10 cellular contexts compared by ENCODE assay signal in genomic region chr10:15200626-15201025, GRCh38. TPM values are rescaled to one million over a fixed set of nuclear protein-coding genes. Genes with fewer than 3 reads are reported as not detected.
DNase-seq lines count a peak whose midpoint lies in the region; ATAC-seq and TF ChIP-seq lines count a peak whose summit lies in the region.
"Had no signal": no experiment of that assay in that cellular context is flagged by ENCODE, and none has a peak within 500 bp of the region (broad histone marks: within the 10 kb centered on the region; RNA-seq: fewer than 3 reads in every experiment).

No MANE protein-coding gene starts in this region.

- no peak for TF ChIP-seq CTCF in RWPE2 (IDR thresholded peaks at IDR 0.05; ENCODE audit: poor library complexity, severe bottlenecking)
- no peak for TF ChIP-seq CTCF in fibroblast of lung (conservative IDR thresholded peaks at IDR 0.05 in 1 of 2, IDR thresholded peaks at IDR 0.05 in 1 of 2; ENCODE audit: low read depth in 1 of 2, low read length in 2 of 2)
- TF ChIP-seq CTCF in osteoblast (IDR thresholded peaks at IDR 0.05; ENCODE audit: extremely low read depth, low read depth, low read length) = no peak
- no peak for TF ChIP-seq CTCF in stomach (IDR thresholded peaks at IDR 0.05)
- TF ChIP-seq CTCF in OCI-LY7 (conservative IDR thresholded peaks at IDR 0.05; ENCODE audit: low read length) = no peak

- no peaks in the 10 kb centered on the region for H3K79me2 ChIP-seq in fibroblast of lung (ENCODE audit: control insufficient read depth, insufficient read depth, low read length)
- no peaks in the 10 kb centered on the region for H3K79me2 ChIP-seq in osteoblast (ENCODE audit: insufficient read depth, low read length)
- no peaks in the 10 kb centered on the region for H3K79me2 ChIP-seq in OCI-LY7 (ENCODE audit: insufficient read depth, low read depth, low read length)

- WGBS in stomach, 5 donors = 38 to 57% (median 43%) methylated on average over 2 of the region's 2 CpGs

- H3K27me3 ChIP-seq in RWPE2 (ENCODE audit: insufficient read depth, poor library complexity, severe bottlenecking) (no peaks in the 10 kb centered on the region), fibroblast of lung (ENCODE audit: control insufficient read depth, insufficient read depth, low read length) (no peaks in the 10 kb centered on the region), osteoblast (ENCODE audit: insufficient read depth, low read length) (no peaks in the 10 kb centered on the region), stomach (no peaks in the 10 kb centered on the region)

- no peak overlapping the region for H3K9ac ChIP-seq in fibroblast of lung (ENCODE audit: insufficient read depth, low read length)

- DNase-seq in GM04504 (ENCODE audit: low read depth) = peak; percentile 55
- DNase-seq in RWPE2 (ENCODE audit: low spot score) = no peak
- peak; percentile 62 to 96 for DNase-seq in fibroblast of lung (ENCODE audit: low read depth in 2 of 2)
- peak; percentile 80 for DNase-seq in osteoblast (ENCODE audit: insufficient read length, low spot score, missing footprints)
- DNase-seq in pons (ENCODE audit: low spot score) = no peak
- no peak for DNase-seq in stomach
- no peak for DNase-seq in OCI-LY7 (ENCODE audit: low spot score)
- DNase-seq: SHP77 treated with DMSO at 0.1 percent for 48 hours had no signal

- H2AFZ ChIP-seq in fibroblast of lung (ENCODE audit: low read length) (no peak overlapping the region), osteoblast (ENCODE audit: low read length) (no peak overlapping the region), OCI-LY7 (ENCODE audit: low read length) (no peak overlapping the region)

- POLR2A ChIA-PET in OCI-LY7 (lab: Charles Lee) = no interaction called here

- CTCF ChIA-PET in OCI-LY7 (lab: Charles Lee; ENCODE audit: unreplicated experiment) = no interaction called here

- H3K4me1 ChIP-seq in RWPE2 (ENCODE audit: insufficient read depth, poor library complexity, severe bottlenecking) (peaks cover 34% of the 10 kb centered on the region), fibroblast of lung (ENCODE audit: control insufficient read depth, extremely low read depth, insufficient read depth, low read length) (peaks cover 30% of the 10 kb centered on the region), osteoblast (ENCODE audit: insufficient read depth, low read length) (peaks cover 66% of the 10 kb centered on the region), stomach (peaks cover 0 to 10% (median 0%) of the 10 kb centered on the region in 4 donors), OCI-LY7 (ENCODE audit: insufficient read depth, low read length, poor library complexity, severe bottlenecking) (no peaks in the 10 kb centered on the region)

- H4K20me1 ChIP-seq in fibroblast of lung (ENCODE audit: control insufficient read depth, extremely low read depth, insufficient read depth, low read length) (no peaks in the 10 kb centered on the region), osteoblast (ENCODE audit: insufficient read depth, low read length) (no peaks in the 10 kb centered on the region), OCI-LY7 (ENCODE audit: insufficient read depth, low read length) (no peaks in the 10 kb centered on the region)

- H3K9me2 ChIP-seq in OCI-LY7 (ENCODE audit: insufficient read depth, low read length) = no peaks in the 10 kb centered on the region

- ATAC-seq in RWPE2 (ENCODE audit: low read depth) = peak; percentile 90
- ATAC-seq in GM19328 (IDR thresholded peaks at IDR 0.05; ENCODE audit: unreplicated experiment) = no peak
- ATAC-seq: stimulated activated effector memory CD8-positive, alpha-beta T cell treated with anti-CD3 and anti-CD28 coated beads, Interleukin-12 subunit alpha, Interleukin-12 subunit beta, amount 100 ng/mL, for 72 hours had no signal

- H3K4me3 ChIP-seq in RWPE2 (ENCODE audit: severe bottlenecking) (no peak overlapping the region), fibroblast of lung (replicated peaks in 1 of 4; ENCODE audit: control extremely low read depth in 1 of 4, insufficient read depth in 1 of 4, low read depth in 3 of 4, low read length in 4 of 4) (no peak overlapping the region), osteoblast (ENCODE audit: insufficient read depth, low read length) (no peak overlapping the region), stomach (no peak overlapping the region), OCI-LY7 (ENCODE audit: low read depth, low read length, poor library complexity, severe bottlenecking) (no peak overlapping the region)

- BruUV-seq in OCI-LY7 (replicated peaks; lab: Mats Ljungman, UMichigan) = no TSS peak

- H3K4me2 ChIP-seq in fibroblast of lung (ENCODE audit: extremely low read depth, insufficient read depth, low read length) = peak overlapping the region; percentile 6
- H3K4me2 ChIP-seq in osteoblast (ENCODE audit: insufficient read depth, low read length) = peak overlapping the region; percentile 81
- H3K4me2 ChIP-seq in OCI-LY7 (ENCODE audit: low read length) = no peak overlapping the region

- H3K36me3 ChIP-seq in RWPE2 (ENCODE audit: low read depth) (no peaks in the 10 kb centered on the region), fibroblast of lung (ENCODE audit: control insufficient read depth, insufficient read depth, low read length) (no peaks in the 10 kb centered on the region), osteoblast (ENCODE audit: insufficient read depth, low read length) (no peaks in the 10 kb centered on the region), stomach (no peaks in the 10 kb centered on the region), OCI-LY7 (ENCODE audit: insufficient read depth, low read length) (no peaks in the 10 kb centered on the region)

- no peaks in the 10 kb centered on the region for H3K9me3 ChIP-seq in RWPE2 (ENCODE audit: severe bottlenecking)
- no peaks in the 10 kb centered on the region for H3K9me3 ChIP-seq in fibroblast of lung (ENCODE audit: control insufficient read depth, insufficient read depth, low read depth, low read length)
- no peaks in the 10 kb centered on the region for H3K9me3 ChIP-seq in osteoblast (ENCODE audit: low read depth, low read length)
- no peaks in the 10 kb centered on the region for H3K9me3 ChIP-seq in stomach
- H3K9me3 ChIP-seq in OCI-LY7 (ENCODE audit: low read length) = no peaks in the 10 kb centered on the region

- no peak for TF ChIP-seq POLR2A in stomach (IDR thresholded peaks at IDR 0.05)

- no peak for TF ChIP-seq EP300 in stomach (IDR thresholded peaks at IDR 0.05)

- intact Hi-C loops in stomach (cut with DNase I; ENCODE audit: low total_unique reads) (no loop called here), OCI-LY7 (cut with micrococcal nuclease; ENCODE audit: unreplicated experiment) (no loop called here)

- H3K27ac ChIP-seq in RWPE2 (ENCODE audit: poor library complexity, severe bottlenecking) (peak overlapping the region; percentile 69), fibroblast of lung (ENCODE audit: insufficient read depth, low read length) (peak overlapping the region; percentile 30), osteoblast (ENCODE audit: low read depth, low read length) (peak overlapping the region; percentile 96), stomach (no peak overlapping the region), OCI-LY7 (ENCODE audit: low read depth, low read length, poor library complexity, severe bottlenecking) (no peak overlapping the region)

RNA-seq across cellular contexts. Expression of gene NMT2, which starts 32.1 kb away (rescaled TPM):
- 21.0 and 21.3 TPM in 2 replicates for total RNA-seq in fibroblast of lung
- 16.6 and 35.2 TPM in 2 replicates for polyA plus RNA-seq in fibroblast of lung
- 18.8 and 37.7 TPM in 2 replicates for polyA plus RNA-seq in fibroblast of lung (2012)
- polyA minus RNA-seq in fibroblast of lung (ENCODE audit: low replicate concordance) = 7.5 and 11.8 TPM in 2 replicates
- total RNA-seq in osteoblast = 43.8 and 61.0 TPM in 2 replicates
- total RNA-seq in stomach = 100 to 1,000 TPM in 1 of 5 donors, 10 to 100 TPM in 3, 1 to 10 TPM in 1; 6.1 to 107 (median 12.9) TPM
- polyA plus RNA-seq in stomach = 1 to 10 TPM; 5.5 to 7.6 (median 6.9) TPM
- 0.10 and 0.82 TPM in 2 replicates for total RNA-seq in OCI-LY7 (2014; rRNA removed; shearing (Covaris generic))
- 0.72 and 1.0 TPM in 2 replicates for total RNA-seq in OCI-LY7 (2022)

Comparison
In these comparisons a context has a peak if more than half of its experiments do, and no peak if none do; other contexts are left out.
1. DNase-seq: peak in GM04504 (single experiment), fibroblast of lung (2 of 2) and osteoblast (single experiment); none in RWPE2 (single experiment), pons (single experiment), stomach (single experiment) and OCI-LY7 (single experiment).
2. H3K27ac ChIP-seq: peak in RWPE2 (single experiment), fibroblast of lung (single experiment) and osteoblast (single experiment); none in stomach (0 of 5) and OCI-LY7 (single experiment).